ENCODE assay signal across 1 cellular context in genomic region chrX:10981491-10981890, GRCh38.
A peak's percentile ranks its signal among the peaks of the same experiment; 100 is the strongest.
TF ChIP-seq lines count a peak whose summit lies in the region.

No MANE protein-coding gene starts in this region.

TF ChIP-seq in HepG2, 621 proteins besides CTCF, POLR2A, EP300 and RAD21 (continued from another document):
- TF ChIP-seq ZHX1 (CRISPR knock-in tag; IDR thresholded peaks at IDR 0.05; ENCODE audit: low read depth) (no peak), RFX1 (IDR thresholded peaks at IDR 0.05) (no peak), KDM1A (CRISPR knock-in tag; IDR thresholded peaks at IDR 0.05) (no peak), NCOA2 (CRISPR knock-in tag; IDR thresholded peaks at IDR 0.05) (peak; percentile 52), HNRNPK (IDR thresholded peaks at IDR 0.05; ENCODE audit: low read depth, low read length, poor library complexity, severe bottlenecking) (no peak), FOXA1 (IDR thresholded peaks at IDR 0.05) (no peak), FOXA1 (CRISPR knock-in tag; IDR thresholded peaks at IDR 0.05) (peak; percentile 43; the same call in 1 of the 2 replicates), HMG20A (CRISPR knock-in tag; IDR thresholded peaks at IDR 0.05; ENCODE audit: borderline replicate concordance) (peak; percentile 24; the same call in 1 of the 2 replicates), TOE1 (CRISPR knock-in tag; IDR thresholded peaks at IDR 0.05) (no peak), YEATS4 (CRISPR knock-in tag; IDR thresholded peaks at IDR 0.05; ENCODE audit: borderline replicate concordance) (no peak), ZNF75D (CRISPR knock-in tag; IDR thresholded peaks at IDR 0.05; ENCODE audit: borderline replicate concordance) (no peak), CAMTA2 (CRISPR knock-in tag; IDR thresholded peaks at IDR 0.05; ENCODE audit: borderline replicate concordance) (no peak), DR1 (CRISPR knock-in tag; IDR thresholded peaks at IDR 0.05) (no peak), KLF11 (CRISPR knock-in tag; IDR thresholded peaks at IDR 0.05) (no peak), SALL2 (CRISPR knock-in tag; IDR thresholded peaks at IDR 0.05) (no peak), ZFX (CRISPR knock-in tag; IDR thresholded peaks at IDR 0.05; ENCODE audit: low read depth) (no peak), ZBTB46 (CRISPR knock-in tag; IDR thresholded peaks at IDR 0.05; ENCODE audit: borderline replicate concordance) (no peak), BRD4 (CRISPR knock-in tag; IDR thresholded peaks at IDR 0.05) (no peak), MYC (CRISPR knock-in tag; IDR thresholded peaks at IDR 0.05; ENCODE audit: borderline replicate concordance) (no peak), ZNF776 (CRISPR knock-in tag; IDR thresholded peaks at IDR 0.05) (no peak), NCOA1 (CRISPR knock-in tag; IDR thresholded peaks at IDR 0.05) (no peak), PPARG (CRISPR knock-in tag; conservative IDR thresholded peaks at IDR 0.05) (no peak), ZFP37 (CRISPR knock-in tag; IDR thresholded peaks at IDR 0.05; ENCODE audit: borderline replicate concordance) (no peak), SOX6 (IDR thresholded peaks at IDR 0.05) (no peak), SOX6 (CRISPR knock-in tag; IDR thresholded peaks at IDR 0.05) (no peak), ZSCAN12 (CRISPR knock-in tag; IDR thresholded peaks at IDR 0.05) (no peak), HNF4G (IDR thresholded peaks at IDR 0.05; ENCODE audit: borderline replicate concordance, low read depth, low read length) (0 out of 2 replicates have a peak, but pooled peaks have one; percentile 4), HNF4G (CRISPR knock-in tag; IDR thresholded peaks at IDR 0.05; ENCODE audit: borderline replicate concordance, low read depth) (no peak), HIC2 (CRISPR knock-in tag; IDR thresholded peaks at IDR 0.05; ENCODE audit: low read depth) (no peak), ZNF34 (CRISPR knock-in tag; IDR thresholded peaks at IDR 0.05; ENCODE audit: borderline replicate concordance) (no peak), TEAD3 (CRISPR knock-in tag; optimal IDR thresholded peaks at IDR 0.05; ENCODE audit: borderline replicate concordance) (peak; percentile 73), NR3C1 (CRISPR knock-in tag; IDR thresholded peaks at IDR 0.05) (no peak), ZBTB3 (CRISPR knock-in tag; IDR thresholded peaks at IDR 0.05; ENCODE audit: borderline replicate concordance, low read depth) (no peak), ASH2L (IDR thresholded peaks at IDR 0.05; ENCODE audit: insufficient read length, low read depth, low read length) (no peak), MBNL3 (CRISPR knock-in tag; conservative IDR thresholded peaks at IDR 0.05) (no peak), TCF7L2 (IDR thresholded peaks at IDR 0.05; ENCODE audit: low read depth, low read length) (no peak), ADNP (CRISPR knock-in tag; IDR thresholded peaks at IDR 0.05) (no peak), RBM22 (optimal IDR thresholded peaks at IDR 0.05; ENCODE audit: low read length) (no peak), ZMYM4 (CRISPR knock-in tag; IDR thresholded peaks at IDR 0.05) (peak; percentile 24; the same call in 1 of the 2 replicates), MIER3 (CRISPR knock-in tag; IDR thresholded peaks at IDR 0.05; ENCODE audit: borderline replicate concordance) (no peak), MAX (IDR thresholded peaks at IDR 0.05) (no peak), ZNF7 (CRISPR knock-in tag; IDR thresholded peaks at IDR 0.05) (no peak), NFE2L1 (CRISPR knock-in tag; IDR thresholded peaks at IDR 0.05; ENCODE audit: borderline replicate concordance) (no peak), NR2F6 (IDR thresholded peaks at IDR 0.05) (peak; percentile 34; the same call in 1 of the 2 replicates), NR2F6 (CRISPR knock-in tag; IDR thresholded peaks at IDR 0.05) (0 out of 2 replicates have a peak, but pooled peaks have one; percentile 11), PBX3 (CRISPR knock-in tag; IDR thresholded peaks at IDR 0.05; ENCODE audit: borderline replicate concordance) (no peak), ARID3A (IDR thresholded peaks at IDR 0.05; ENCODE audit: low read depth, low read length) (no peak), HDAC1 (CRISPR knock-in tag; IDR thresholded peaks at IDR 0.05) (no peak)
- TF ChIP-seq, protein P1, sequence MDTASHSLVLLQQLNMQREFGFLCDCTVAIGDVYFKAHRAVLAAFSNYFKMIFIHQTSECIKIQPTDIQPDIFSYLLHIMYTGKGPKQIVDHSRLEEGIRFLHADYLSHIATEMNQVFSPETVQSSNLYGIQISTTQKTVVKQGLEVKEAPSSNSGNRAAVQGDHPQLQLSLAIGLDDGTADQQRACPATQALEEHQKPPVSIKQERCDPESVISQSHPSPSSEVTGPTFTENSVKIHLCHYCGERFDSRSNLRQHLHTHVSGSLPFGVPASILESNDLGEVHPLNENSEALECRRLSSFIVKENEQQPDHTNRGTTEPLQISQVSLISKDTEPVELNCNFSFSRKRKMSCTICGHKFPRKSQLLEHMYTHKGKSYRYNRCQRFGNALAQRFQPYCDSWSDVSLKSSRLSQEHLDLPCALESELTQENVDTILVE (CRISPR knock-in tag; IDR thresholded peaks at IDR 0.05) = no peak
- TF ChIP-seq, protein P2, sequence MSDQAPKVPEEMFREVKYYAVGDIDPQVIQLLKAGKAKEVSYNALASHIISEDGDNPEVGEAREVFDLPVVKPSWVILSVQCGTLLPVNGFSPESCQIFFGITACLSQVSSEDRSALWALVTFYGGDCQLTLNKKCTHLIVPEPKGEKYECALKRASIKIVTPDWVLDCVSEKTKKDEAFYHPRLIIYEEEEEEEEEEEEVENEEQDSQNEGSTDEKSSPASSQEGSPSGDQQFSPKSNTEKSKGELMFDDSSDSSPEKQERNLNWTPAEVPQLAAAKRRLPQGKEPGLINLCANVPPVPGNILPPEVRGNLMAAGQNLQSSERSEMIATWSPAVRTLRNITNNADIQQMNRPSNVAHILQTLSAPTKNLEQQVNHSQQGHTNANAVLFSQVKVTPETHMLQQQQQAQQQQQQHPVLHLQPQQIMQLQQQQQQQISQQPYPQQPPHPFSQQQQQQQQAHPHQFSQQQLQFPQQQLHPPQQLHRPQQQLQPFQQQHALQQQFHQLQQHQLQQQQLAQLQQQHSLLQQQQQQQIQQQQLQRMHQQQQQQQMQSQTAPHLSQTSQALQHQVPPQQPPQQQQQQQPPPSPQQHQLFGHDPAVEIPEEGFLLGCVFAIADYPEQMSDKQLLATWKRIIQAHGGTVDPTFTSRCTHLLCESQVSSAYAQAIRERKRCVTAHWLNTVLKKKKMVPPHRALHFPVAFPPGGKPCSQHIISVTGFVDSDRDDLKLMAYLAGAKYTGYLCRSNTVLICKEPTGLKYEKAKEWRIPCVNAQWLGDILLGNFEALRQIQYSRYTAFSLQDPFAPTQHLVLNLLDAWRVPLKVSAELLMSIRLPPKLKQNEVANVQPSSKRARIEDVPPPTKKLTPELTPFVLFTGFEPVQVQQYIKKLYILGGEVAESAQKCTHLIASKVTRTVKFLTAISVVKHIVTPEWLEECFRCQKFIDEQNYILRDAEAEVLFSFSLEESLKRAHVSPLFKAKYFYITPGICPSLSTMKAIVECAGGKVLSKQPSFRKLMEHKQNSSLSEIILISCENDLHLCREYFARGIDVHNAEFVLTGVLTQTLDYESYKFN (CRISPR knock-in tag; conservative IDR thresholded peaks at IDR 0.05) = peak; percentile 40; the same call in 1 of the 2 replicates
- TF ChIP-seq, protein P3, sequence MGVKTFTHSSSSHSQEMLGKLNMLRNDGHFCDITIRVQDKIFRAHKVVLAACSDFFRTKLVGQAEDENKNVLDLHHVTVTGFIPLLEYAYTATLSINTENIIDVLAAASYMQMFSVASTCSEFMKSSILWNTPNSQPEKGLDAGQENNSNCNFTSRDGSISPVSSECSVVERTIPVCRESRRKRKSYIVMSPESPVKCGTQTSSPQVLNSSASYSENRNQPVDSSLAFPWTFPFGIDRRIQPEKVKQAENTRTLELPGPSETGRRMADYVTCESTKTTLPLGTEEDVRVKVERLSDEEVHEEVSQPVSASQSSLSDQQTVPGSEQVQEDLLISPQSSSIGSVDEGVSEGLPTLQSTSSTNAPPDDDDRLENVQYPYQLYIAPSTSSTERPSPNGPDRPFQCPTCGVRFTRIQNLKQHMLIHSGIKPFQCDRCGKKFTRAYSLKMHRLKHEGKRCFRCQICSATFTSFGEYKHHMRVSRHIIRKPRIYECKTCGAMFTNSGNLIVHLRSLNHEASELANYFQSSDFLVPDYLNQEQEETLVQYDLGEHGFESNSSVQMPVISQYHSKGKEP (CRISPR knock-in tag; IDR thresholded peaks at IDR 0.05) = no peak
- TF ChIP-seq, protein P4, sequence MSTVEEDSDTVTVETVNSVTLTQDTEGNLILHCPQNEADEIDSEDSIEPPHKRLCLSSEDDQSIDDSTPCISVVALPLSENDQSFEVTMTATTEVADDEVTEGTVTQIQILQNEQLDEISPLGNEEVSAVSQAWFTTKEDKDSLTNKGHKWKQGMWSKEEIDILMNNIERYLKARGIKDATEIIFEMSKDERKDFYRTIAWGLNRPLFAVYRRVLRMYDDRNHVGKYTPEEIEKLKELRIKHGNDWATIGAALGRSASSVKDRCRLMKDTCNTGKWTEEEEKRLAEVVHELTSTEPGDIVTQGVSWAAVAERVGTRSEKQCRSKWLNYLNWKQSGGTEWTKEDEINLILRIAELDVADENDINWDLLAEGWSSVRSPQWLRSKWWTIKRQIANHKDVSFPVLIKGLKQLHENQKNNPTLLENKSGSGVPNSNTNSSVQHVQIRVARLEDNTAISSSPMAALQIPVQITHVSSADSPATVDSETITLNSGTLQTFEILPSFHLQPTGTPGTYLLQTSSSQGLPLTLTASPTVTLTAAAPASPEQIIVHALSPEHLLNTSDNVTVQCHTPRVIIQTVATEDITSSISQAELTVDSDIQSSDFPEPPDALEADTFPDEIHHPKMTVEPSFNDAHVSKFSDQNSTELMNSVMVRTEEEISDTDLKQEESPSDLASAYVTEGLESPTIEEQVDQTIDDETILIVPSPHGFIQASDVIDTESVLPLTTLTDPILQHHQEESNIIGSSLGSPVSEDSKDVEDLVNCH (CRISPR knock-in tag; IDR thresholded peaks at IDR 0.05) = no peak
